Comparison of ENCODE assay signal across 8 cellular contexts in the genomic region with DNA sequence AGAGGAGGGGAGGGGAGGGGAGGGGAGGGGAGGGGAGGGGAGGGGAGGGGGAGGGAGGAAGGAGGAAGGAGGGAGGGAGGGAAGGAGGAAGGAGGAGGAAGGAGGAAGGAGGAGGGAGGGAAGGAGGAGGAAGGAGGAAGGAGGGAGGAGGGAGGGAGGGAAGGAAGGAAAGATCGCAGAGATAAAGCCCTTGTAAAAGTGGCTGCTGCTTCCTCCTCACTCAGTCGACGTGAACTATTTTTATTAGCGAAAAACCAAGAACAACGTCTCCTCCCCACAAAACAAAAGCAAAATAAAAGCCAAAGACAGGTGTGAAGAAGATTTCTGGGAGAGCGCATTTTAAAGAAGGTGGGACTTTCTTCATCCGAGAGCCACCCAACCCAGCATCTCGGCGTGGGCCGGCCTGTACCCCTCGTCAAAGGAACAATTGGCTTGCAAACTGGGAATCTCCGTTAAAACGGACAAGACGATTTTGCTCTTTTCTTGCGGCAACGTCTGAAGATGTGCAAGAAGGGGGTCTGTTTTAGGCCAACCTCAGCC. TPM values are rescaled to one million over a fixed set of nuclear protein-coding genes. Genes with fewer than 3 reads are reported as not detected.
DNase-seq lines count a peak whose midpoint lies in the region; ATAC-seq lines count a peak whose summit lies in the region.

No MANE protein-coding gene starts in this region.

- peak overlapping the region; percentile 77 for H3K4me3 Mint-ChIP-seq in memory B cell

- peak overlapping the region; percentile 96 for H3K27ac ChIP-seq in Karpas-422 (ENCODE audit: low read length)

- peaks cover 19% of the 10 kb centered on the region for H3K79me2 ChIP-seq in Karpas-422 (ENCODE audit: low read length)

- no peaks in the 10 kb centered on the region for H4K20me1 ChIP-seq in Karpas-422 (ENCODE audit: insufficient read depth, low read depth, low read length)

- peaks cover 38% of the 10 kb centered on the region for H3K4me1 Mint-ChIP-seq in memory B cell

- peak overlapping the region; percentile 73 for H3K9ac ChIP-seq in Karpas-422 (ENCODE audit: low read length)

- peak overlapping the region; percentile 91 for H3K27ac Mint-ChIP-seq in memory B cell

- H3K36me3 ChIP-seq in Karpas-422 (ENCODE audit: insufficient read depth, low read length) = peaks cover 21% of the 10 kb centered on the region

- no peaks in the 10 kb centered on the region for H3K9me3 Mint-ChIP-seq in memory B cell

- no peaks in the 10 kb centered on the region for H3K9me2 ChIP-seq in Karpas-422 (replicated peaks; ENCODE audit: insufficient read depth, low read length)

- no peak overlapping the region for H2AFZ ChIP-seq in Karpas-422 (ENCODE audit: low read length)

- DNase-seq in GF-D8 (lab: John Stamatoyannopoulos, UW) (peak; percentile 29), Karpas-422 (peak; percentile 73), memory B cell (ENCODE audit: low spot score in 2 of 2) (no peak), hippocampal formation (lab: John Stamatoyannopoulos, UW) (no peak), C1 segment of cervical spinal cord (lab: John Stamatoyannopoulos, UW) (no peak), amygdala (lab: John Stamatoyannopoulos, UW) (no peak)

- H3K36me3 Mint-ChIP-seq in memory B cell = peaks cover 16% of the 10 kb centered on the region

- peaks cover 63% of the 10 kb centered on the region for H3K4me1 ChIP-seq in Karpas-422 (ENCODE audit: low read length)

- H3K27me3 Mint-ChIP-seq in memory B cell = no peaks in the 10 kb centered on the region

- H3K9me3 ChIP-seq in Karpas-422 (ENCODE audit: low read length) = peaks cover 6% of the 10 kb centered on the region; the same call in 1 of the 2 replicates

- H3K4me3 ChIP-seq in Karpas-422 (ENCODE audit: low read length) = peak overlapping the region; percentile 66

- H3K27me3 ChIP-seq in Karpas-422 (ENCODE audit: low read length) = no peaks in the 10 kb centered on the region

- H3K4me2 ChIP-seq in Karpas-422 (ENCODE audit: low read depth, low read length, poor library complexity, severe bottlenecking) = peak overlapping the region; percentile 71

- ATAC-seq in GM19455 (IDR thresholded peaks at IDR 0.05; ENCODE audit: unreplicated experiment) (peak; percentile 3), memory B cell (ENCODE audit: low read depth) (peak; percentile 5), HG03521 (IDR thresholded peaks at IDR 0.05; ENCODE audit: unreplicated experiment) (no peak)

RNA-seq across cellular contexts. Expression of gene ASMTL, which starts 40.7 kb away (rescaled TPM):
- 18.4 and 51.0 TPM in 2 replicates for total RNA-seq in Karpas-422 (2014; rRNA removed; shearing (Covaris generic); ENCODE audit: low replicate concordance)

RNA-seq across cellular contexts. Expression of gene P2RY8, which starts 43.6 kb away (rescaled TPM):
- total RNA-seq in Karpas-422 (2014; rRNA removed; shearing (Covaris generic); ENCODE audit: low replicate concordance) = 87.1 and 130 TPM in 2 replicates

Comparison
In these comparisons a context has a peak if more than half of its experiments do, and no peak if none do; other contexts are left out.
1. DNase-seq: peak in GF-D8 (single experiment) and Karpas-422 (single experiment); none in memory B cell (0 of 2), hippocampal formation (0 of 2), C1 segment of cervical spinal cord (0 of 14) and amygdala (0 of 56).